1 cellular context compared by ENCODE assay signal in the genomic region with DNA sequence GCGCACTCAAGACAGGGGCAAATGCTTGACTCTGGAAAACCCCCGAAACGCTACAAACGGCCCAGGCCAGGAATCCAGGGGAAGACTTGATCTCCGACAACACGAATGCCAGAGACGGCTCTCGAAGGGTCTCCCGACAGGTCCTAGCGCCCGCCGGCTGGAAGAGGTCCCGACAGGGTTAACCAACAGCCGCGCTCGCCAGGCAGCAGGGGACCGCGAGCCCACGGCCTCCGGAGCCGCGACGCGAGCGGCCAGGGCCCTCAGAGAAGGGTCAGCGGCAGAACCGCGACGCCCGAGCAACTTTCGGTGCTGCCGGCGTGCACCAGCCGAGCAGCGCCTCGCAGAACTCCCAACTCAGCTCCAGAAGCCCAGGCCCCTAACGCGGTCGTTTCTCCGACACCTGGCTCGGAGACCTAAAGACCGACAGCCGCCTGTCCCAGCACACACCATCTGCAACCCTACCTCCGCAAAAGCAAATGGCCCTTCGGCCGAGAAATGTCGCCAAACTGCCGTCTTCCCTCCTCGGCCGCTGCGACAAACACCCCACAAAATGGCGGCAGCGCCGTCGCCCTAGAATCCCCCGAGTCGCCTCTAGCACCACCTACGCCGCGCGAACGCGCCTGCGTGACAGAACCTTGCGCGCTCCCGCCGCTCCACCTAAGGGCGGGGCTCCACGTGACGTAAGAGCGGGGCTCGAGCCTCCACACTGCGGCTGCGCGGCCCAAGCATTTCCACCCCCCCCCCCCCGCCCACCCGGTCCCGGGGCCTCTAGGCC.
TF ChIP-seq lines count a peak whose summit lies in the region.

A gene (minus strand): TSS at position 567 of the 775 bp plus-strand sequence. CDS start 3,634 bp downstream, outside the sequence.

TF ChIP-seq in K562, 482 proteins besides CTCF, POLR2A, EP300 and RAD21 (continued from another document):
- TF ChIP-seq ZNF586 (CRISPR knock-in tag; conservative IDR thresholded peaks at IDR 0.05) (no peak), ERF (CRISPR knock-in tag; IDR thresholded peaks at IDR 0.05) (no peak; the same call in 1 of the 2 replicates), PTBP1 (IDR thresholded peaks at IDR 0.05; ENCODE audit: low read depth, low read length) (no peak), ZFP36 (IDR thresholded peaks at IDR 0.05; ENCODE audit: low read depth, low read length, partially characterized antibody) (no peak), LCOR (CRISPR knock-in tag; IDR thresholded peaks at IDR 0.05) (no peak), TRIM24 (IDR thresholded peaks at IDR 0.05) (peak in 1 of 2 experiments; percentile 9; a peak in 1 of 4 replicates), TCF3 (CRISPR knock-in tag; IDR thresholded peaks at IDR 0.05) (no peak), ZNF444 (CRISPR knock-in tag; IDR thresholded peaks at IDR 0.05) (no peak), PHB (CRISPR knock-in tag; IDR thresholded peaks at IDR 0.05) (no peak), KLF1 (tag; IDR thresholded peaks at IDR 0.05) (no peak), CXXC5 (CRISPR knock-in tag; IDR thresholded peaks at IDR 0.05) (peak; percentile 73), ZSCAN32 (CRISPR knock-in tag; IDR thresholded peaks at IDR 0.05) (no peak), PPARD (CRISPR knock-in tag; IDR thresholded peaks at IDR 0.05) (no peak), NFYB (IDR thresholded peaks at IDR 0.05; ENCODE audit: extremely low read depth, insufficient read length) (no peak), ZNF431 (CRISPR knock-in tag; IDR thresholded peaks at IDR 0.05) (0 out of 2 replicates have a peak, but pooled peaks have one; percentile 6), SRSF7 (optimal IDR thresholded peaks at IDR 0.05; ENCODE audit: low read depth, low read length) (no peak), ZNF764 (CRISPR knock-in tag; IDR thresholded peaks at IDR 0.05; ENCODE audit: low read depth) (no peak), HIVEP1 (CRISPR knock-in tag; IDR thresholded peaks at IDR 0.05) (no peak), HMG20B (CRISPR knock-in tag; IDR thresholded peaks at IDR 0.05) (no peak), YBX1 (IDR thresholded peaks at IDR 0.05) (no peak), ZNF12 (CRISPR knock-in tag; IDR thresholded peaks at IDR 0.05) (peak; percentile 78)
- TF ChIP-seq, protein P1, sequence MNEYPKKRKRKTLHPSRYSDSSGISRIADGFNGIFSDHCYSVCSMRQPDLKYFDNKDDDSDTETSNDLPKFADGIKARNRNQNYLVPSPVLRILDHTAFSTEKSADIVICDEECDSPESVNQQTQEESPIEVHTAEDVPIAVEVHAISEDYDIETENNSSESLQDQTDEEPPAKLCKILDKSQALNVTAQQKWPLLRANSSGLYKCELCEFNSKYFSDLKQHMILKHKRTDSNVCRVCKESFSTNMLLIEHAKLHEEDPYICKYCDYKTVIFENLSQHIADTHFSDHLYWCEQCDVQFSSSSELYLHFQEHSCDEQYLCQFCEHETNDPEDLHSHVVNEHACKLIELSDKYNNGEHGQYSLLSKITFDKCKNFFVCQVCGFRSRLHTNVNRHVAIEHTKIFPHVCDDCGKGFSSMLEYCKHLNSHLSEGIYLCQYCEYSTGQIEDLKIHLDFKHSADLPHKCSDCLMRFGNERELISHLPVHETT (CRISPR knock-in tag; conservative IDR thresholded peaks at IDR 0.05 in 1 of 2, IDR thresholded peaks at IDR 0.05 in 1 of 2) = peak in 1 of 2 experiments; percentile 67; a peak in 1 of 4 replicates
- TF ChIP-seq, protein P2, sequence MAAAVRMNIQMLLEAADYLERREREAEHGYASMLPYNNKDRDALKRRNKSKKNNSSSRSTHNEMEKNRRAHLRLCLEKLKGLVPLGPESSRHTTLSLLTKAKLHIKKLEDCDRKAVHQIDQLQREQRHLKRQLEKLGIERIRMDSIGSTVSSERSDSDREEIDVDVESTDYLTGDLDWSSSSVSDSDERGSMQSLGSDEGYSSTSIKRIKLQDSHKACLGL (CRISPR knock-in tag; IDR thresholded peaks at IDR 0.05; ENCODE audit: borderline replicate concordance, poor library complexity, severe bottlenecking) = no peak
- TF ChIP-seq, protein P3, sequence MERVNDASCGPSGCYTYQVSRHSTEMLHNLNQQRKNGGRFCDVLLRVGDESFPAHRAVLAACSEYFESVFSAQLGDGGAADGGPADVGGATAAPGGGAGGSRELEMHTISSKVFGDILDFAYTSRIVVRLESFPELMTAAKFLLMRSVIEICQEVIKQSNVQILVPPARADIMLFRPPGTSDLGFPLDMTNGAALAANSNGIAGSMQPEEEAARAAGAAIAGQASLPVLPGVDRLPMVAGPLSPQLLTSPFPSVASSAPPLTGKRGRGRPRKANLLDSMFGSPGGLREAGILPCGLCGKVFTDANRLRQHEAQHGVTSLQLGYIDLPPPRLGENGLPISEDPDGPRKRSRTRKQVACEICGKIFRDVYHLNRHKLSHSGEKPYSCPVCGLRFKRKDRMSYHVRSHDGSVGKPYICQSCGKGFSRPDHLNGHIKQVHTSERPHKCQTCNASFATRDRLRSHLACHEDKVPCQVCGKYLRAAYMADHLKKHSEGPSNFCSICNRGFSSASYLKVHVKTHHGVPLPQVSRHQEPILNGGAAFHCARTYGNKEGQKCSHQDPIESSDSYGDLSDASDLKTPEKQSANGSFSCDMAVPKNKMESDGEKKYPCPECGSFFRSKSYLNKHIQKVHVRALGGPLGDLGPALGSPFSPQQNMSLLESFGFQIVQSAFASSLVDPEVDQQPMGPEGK (CRISPR knock-in tag; IDR thresholded peaks at IDR 0.05; ENCODE audit: borderline replicate concordance) = no peak
- TF ChIP-seq, protein P4, sequence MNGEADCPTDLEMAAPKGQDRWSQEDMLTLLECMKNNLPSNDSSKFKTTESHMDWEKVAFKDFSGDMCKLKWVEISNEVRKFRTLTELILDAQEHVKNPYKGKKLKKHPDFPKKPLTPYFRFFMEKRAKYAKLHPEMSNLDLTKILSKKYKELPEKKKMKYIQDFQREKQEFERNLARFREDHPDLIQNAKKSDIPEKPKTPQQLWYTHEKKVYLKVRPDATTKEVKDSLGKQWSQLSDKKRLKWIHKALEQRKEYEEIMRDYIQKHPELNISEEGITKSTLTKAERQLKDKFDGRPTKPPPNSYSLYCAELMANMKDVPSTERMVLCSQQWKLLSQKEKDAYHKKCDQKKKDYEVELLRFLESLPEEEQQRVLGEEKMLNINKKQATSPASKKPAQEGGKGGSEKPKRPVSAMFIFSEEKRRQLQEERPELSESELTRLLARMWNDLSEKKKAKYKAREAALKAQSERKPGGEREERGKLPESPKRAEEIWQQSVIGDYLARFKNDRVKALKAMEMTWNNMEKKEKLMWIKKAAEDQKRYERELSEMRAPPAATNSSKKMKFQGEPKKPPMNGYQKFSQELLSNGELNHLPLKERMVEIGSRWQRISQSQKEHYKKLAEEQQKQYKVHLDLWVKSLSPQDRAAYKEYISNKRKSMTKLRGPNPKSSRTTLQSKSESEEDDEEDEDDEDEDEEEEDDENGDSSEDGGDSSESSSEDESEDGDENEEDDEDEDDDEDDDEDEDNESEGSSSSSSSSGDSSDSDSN (IDR thresholded peaks at IDR 0.05; ENCODE audit: borderline replicate concordance in 1 of 2, low read depth in 2 of 2, low read length in 2 of 2) = peak in 1 of 2 experiments; percentile 33; a peak in 1 of 4 replicates
- TF ChIP-seq, protein P5, sequence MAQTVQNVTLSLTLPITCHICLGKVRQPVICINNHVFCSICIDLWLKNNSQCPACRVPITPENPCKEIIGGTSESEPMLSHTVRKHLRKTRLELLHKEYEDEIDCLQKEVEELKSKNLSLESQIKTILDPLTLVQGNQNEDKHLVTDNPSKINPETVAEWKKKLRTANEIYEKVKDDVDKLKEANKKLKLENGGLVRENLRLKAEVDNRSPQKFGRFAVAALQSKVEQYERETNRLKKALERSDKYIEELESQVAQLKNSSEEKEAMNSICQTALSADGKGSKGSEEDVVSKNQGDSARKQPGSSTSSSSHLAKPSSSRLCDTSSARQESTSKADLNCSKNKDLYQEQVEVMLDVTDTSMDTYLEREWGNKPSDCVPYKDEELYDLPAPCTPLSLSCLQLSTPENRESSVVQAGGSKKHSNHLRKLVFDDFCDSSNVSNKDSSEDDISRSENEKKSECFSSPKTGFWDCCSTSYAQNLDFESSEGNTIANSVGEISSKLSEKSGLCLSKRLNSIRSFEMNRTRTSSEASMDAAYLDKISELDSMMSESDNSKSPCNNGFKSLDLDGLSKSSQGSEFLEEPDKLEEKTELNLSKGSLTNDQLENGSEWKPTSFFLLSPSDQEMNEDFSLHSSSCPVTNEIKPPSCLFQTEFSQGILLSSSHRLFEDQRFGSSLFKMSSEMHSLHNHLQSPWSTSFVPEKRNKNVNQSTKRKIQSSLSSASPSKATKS (CRISPR knock-in tag; IDR thresholded peaks at IDR 0.05) = no peak
- TF ChIP-seq, protein P6, sequence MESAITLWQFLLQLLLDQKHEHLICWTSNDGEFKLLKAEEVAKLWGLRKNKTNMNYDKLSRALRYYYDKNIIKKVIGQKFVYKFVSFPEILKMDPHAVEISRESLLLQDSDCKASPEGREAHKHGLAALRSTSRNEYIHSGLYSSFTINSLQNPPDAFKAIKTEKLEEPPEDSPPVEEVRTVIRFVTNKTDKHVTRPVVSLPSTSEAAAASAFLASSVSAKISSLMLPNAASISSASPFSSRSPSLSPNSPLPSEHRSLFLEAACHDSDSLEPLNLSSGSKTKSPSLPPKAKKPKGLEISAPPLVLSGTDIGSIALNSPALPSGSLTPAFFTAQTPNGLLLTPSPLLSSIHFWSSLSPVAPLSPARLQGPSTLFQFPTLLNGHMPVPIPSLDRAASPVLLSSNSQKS (CRISPR knock-in tag; IDR thresholded peaks at IDR 0.05) = no peak
- TF ChIP-seq, protein P7, sequence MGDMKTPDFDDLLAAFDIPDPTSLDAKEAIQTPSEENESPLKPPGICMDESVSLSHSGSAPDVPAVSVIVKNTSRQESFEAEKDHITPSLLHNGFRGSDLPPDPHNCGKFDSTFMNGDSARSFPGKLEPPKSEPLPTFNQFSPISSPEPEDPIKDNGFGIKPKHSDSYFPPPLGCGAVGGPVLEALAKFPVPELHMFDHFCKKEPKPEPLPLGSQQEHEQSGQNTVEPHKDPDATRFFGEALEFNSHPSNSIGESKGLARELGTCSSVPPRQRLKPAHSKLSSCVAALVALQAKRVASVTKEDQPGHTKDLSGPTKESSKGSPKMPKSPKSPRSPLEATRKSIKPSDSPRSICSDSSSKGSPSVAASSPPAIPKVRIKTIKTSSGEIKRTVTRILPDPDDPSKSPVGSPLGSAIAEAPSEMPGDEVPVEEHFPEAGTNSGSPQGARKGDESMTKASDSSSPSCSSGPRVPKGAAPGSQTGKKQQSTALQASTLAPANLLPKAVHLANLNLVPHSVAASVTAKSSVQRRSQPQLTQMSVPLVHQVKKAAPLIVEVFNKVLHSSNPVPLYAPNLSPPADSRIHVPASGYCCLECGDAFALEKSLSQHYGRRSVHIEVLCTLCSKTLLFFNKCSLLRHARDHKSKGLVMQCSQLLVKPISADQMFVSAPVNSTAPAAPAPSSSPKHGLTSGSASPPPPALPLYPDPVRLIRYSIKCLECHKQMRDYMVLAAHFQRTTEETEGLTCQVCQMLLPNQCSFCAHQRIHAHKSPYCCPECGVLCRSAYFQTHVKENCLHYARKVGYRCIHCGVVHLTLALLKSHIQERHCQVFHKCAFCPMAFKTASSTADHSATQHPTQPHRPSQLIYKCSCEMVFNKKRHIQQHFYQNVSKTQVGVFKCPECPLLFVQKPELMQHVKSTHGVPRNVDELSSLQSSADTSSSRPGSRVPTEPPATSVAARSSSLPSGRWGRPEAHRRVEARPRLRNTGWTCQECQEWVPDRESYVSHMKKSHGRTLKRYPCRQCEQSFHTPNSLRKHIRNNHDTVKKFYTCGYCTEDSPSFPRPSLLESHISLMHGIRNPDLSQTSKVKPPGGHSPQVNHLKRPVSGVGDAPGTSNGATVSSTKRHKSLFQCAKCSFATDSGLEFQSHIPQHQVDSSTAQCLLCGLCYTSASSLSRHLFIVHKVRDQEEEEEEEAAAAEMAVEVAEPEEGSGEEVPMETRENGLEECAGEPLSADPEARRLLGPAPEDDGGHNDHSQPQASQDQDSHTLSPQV (IDR thresholded peaks at IDR 0.05) = no peak
- TF ChIP-seq, protein P8, sequence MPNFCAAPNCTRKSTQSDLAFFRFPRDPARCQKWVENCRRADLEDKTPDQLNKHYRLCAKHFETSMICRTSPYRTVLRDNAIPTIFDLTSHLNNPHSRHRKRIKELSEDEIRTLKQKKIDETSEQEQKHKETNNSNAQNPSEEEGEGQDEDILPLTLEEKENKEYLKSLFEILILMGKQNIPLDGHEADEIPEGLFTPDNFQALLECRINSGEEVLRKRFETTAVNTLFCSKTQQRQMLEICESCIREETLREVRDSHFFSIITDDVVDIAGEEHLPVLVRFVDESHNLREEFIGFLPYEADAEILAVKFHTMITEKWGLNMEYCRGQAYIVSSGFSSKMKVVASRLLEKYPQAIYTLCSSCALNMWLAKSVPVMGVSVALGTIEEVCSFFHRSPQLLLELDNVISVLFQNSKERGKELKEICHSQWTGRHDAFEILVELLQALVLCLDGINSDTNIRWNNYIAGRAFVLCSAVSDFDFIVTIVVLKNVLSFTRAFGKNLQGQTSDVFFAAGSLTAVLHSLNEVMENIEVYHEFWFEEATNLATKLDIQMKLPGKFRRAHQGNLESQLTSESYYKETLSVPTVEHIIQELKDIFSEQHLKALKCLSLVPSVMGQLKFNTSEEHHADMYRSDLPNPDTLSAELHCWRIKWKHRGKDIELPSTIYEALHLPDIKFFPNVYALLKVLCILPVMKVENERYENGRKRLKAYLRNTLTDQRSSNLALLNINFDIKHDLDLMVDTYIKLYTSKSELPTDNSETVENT (CRISPR knock-in tag; IDR thresholded peaks at IDR 0.05) = 0 out of 2 replicates have a peak, but pooled peaks have one; percentile 34
- TF ChIP-seq, protein P9, sequence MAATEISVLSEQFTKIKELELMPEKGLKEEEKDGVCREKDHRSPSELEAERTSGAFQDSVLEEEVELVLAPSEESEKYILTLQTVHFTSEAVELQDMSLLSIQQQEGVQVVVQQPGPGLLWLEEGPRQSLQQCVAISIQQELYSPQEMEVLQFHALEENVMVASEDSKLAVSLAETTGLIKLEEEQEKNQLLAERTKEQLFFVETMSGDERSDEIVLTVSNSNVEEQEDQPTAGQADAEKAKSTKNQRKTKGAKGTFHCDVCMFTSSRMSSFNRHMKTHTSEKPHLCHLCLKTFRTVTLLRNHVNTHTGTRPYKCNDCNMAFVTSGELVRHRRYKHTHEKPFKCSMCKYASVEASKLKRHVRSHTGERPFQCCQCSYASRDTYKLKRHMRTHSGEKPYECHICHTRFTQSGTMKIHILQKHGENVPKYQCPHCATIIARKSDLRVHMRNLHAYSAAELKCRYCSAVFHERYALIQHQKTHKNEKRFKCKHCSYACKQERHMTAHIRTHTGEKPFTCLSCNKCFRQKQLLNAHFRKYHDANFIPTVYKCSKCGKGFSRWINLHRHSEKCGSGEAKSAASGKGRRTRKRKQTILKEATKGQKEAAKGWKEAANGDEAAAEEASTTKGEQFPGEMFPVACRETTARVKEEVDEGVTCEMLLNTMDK (IDR thresholded peaks at IDR 0.05; ENCODE audit: borderline replicate concordance, insufficient read depth, low read depth, low read length, poor library complexity, severe bottlenecking) = no peak
